ENCODE assay signal across 7 cellular contexts in genomic region chr9:103755441-103755840, GRCh38.
"Had no signal": no experiment of that assay in that cellular context is flagged by ENCODE, and none has a peak within 500 bp of the region (broad histone marks: within the 10 kb centered on the region; RNA-seq: fewer than 3 reads in every experiment).

No MANE protein-coding gene starts in this region.

- DNase-seq: H9, HFFc6, KBM-7 had no signal

- H3K27ac ChIP-seq: HL-60 had no signal

- H3K4me3 ChIP-seq: GM23338 had no signal

- ATAC-seq: GM23338, HCT116, HepG2 had no signal
